ENCODE assay signal across 7 cellular contexts in genomic region chr3:128825117-128825516, GRCh38. TPM values are rescaled to one million over a fixed set of nuclear protein-coding genes. Genes with fewer than 3 reads are reported as not detected.
DNase-seq lines count a peak whose midpoint lies in the region; ATAC-seq and TF ChIP-seq lines count a peak whose summit lies in the region.
"Not testable (repeated sequence)": the region's sequence is repeated elsewhere in the genome, so short reads cannot be mapped to it uniquely, and the experiment has no call there.

No MANE protein-coding gene starts in this region.

- POLR2A ChIA-PET in activated CD8-positive, alpha-beta T cell treated with anti-CD3 and anti-CD28 coated beads for 36 hours (lab: Charles Lee), result not testable (repeated sequence)

- ATAC-seq in activated CD8-positive, alpha-beta T cell treated with anti-CD3 and anti-CD28 coated beads for 36 hours; stimulated activated effector memory CD8-positive, alpha-beta T cell treated with anti-CD3 and anti-CD28 coated beads, Interleukin-12 subunit alpha, Interleukin-12 subunit beta, amount 100 ng/mL, for 72 hours: not testable (repeated sequence)
- ATAC-seq in left lobe of liver, result peak; percentile 58

- H3K4me3 Mint-ChIP-seq in IgD-negative memory B cell; activated CD8-positive, alpha-beta T cell treated with anti-CD3 and anti-CD28 coated beads for 36 hours; activated naive CD4-positive, alpha-beta T cell treated with anti-CD3 and anti-CD28 coated beads, Interleukin-2, amount 10 ng/mL, durations not matched to agents 7 days and 5 days; neural progenitor cell; stimulated activated effector memory CD8-positive, alpha-beta T cell treated with anti-CD3 and anti-CD28 coated beads, Interleukin-12 subunit alpha, Interleukin-12 subunit beta, amount 100 ng/mL, for 72 hours: not testable (repeated sequence)

- not testable (repeated sequence) for H3K9ac ChIP-seq in neural progenitor cell

- not testable (repeated sequence) for H3F3A ChIP-seq in neural progenitor cell (ENCODE audit: low read depth)

- not testable (repeated sequence) for H3K36me3 Mint-ChIP-seq in IgD-negative memory B cell; activated CD8-positive, alpha-beta T cell treated with anti-CD3 and anti-CD28 coated beads for 36 hours (ENCODE audit: low read depth); activated naive CD4-positive, alpha-beta T cell treated with anti-CD3 and anti-CD28 coated beads, Interleukin-2, amount 10 ng/mL, durations not matched to agents 7 days and 5 days; neural progenitor cell
- peaks cover 21% of the 10 kb centered on the region for H3K36me3 Mint-ChIP-seq in stimulated activated effector memory CD8-positive, alpha-beta T cell treated with anti-CD3 and anti-CD28 coated beads, Interleukin-12 subunit alpha, Interleukin-12 subunit beta, amount 100 ng/mL, for 72 hours

- H3K4me1 ChIP-seq in neural progenitor cell, result not testable (repeated sequence)

- not testable (repeated sequence) for H3K4me2 ChIP-seq in neural progenitor cell

- not testable (repeated sequence) for H2AFZ ChIP-seq in neural progenitor cell (replicated peaks)

- not testable (repeated sequence) for H4K20me1 ChIP-seq in neural progenitor cell (ENCODE audit: low read depth)

- not testable (repeated sequence) for H3K9me3 ChIP-seq in neural progenitor cell (ENCODE audit: low read depth)

- TF ChIP-seq CTCF in activated CD8-positive, alpha-beta T cell treated with anti-CD3 and anti-CD28 coated beads for 36 hours (IDR thresholded peaks at IDR 0.05); neural progenitor cell (IDR thresholded peaks at IDR 0.05): not testable (repeated sequence)

- CTCF ChIA-PET in activated CD8-positive, alpha-beta T cell treated with anti-CD3 and anti-CD28 coated beads for 36 hours (lab: Charles Lee); activated naive CD4-positive, alpha-beta T cell treated with anti-CD3 and anti-CD28 coated beads, Interleukin-2, amount 10 ng/mL, durations not matched to agents 7 days and 5 days (lab: Charles Lee): not testable (repeated sequence)

- not testable (repeated sequence) for H3K36me3 ChIP-seq in neural progenitor cell

- not testable (repeated sequence) for H3K4me3 ChIP-seq in neural progenitor cell

- DNase-seq in activated CD8-positive, alpha-beta T cell treated with anti-CD3 and anti-CD28 coated beads for 36 hours; activated naive CD4-positive, alpha-beta T cell treated with anti-CD3 and anti-CD28 coated beads, Interleukin-2, amount 10 ng/mL, durations not matched to agents 7 days and 5 days; neural progenitor cell (ENCODE audit: low spot score); stimulated activated effector memory CD8-positive, alpha-beta T cell treated with anti-CD3 and anti-CD28 coated beads, Interleukin-12 subunit alpha, Interleukin-12 subunit beta, amount 100 ng/mL, for 72 hours (ENCODE audit: low spot score in 2 of 2): not testable (repeated sequence)
- peak; percentile 88 for DNase-seq in left lobe of liver (ENCODE audit: low spot score)
- DNase-seq in myocyte (ENCODE audit: low read depth), result peak; percentile 63

- H3K79me2 ChIP-seq in neural progenitor cell (ENCODE audit: low read depth), result not testable (repeated sequence)

- not testable (repeated sequence) for H3K9me3 Mint-ChIP-seq in IgD-negative memory B cell; activated CD8-positive, alpha-beta T cell treated with anti-CD3 and anti-CD28 coated beads for 36 hours; activated naive CD4-positive, alpha-beta T cell treated with anti-CD3 and anti-CD28 coated beads, Interleukin-2, amount 10 ng/mL, durations not matched to agents 7 days and 5 days; neural progenitor cell; stimulated activated effector memory CD8-positive, alpha-beta T cell treated with anti-CD3 and anti-CD28 coated beads, Interleukin-12 subunit alpha, Interleukin-12 subunit beta, amount 100 ng/mL, for 72 hours

- intact Hi-C loops in activated CD8-positive, alpha-beta T cell treated with anti-CD3 and anti-CD28 coated beads for 36 hours (cut with micrococcal nuclease), result not testable (repeated sequence)

- H3K27ac Mint-ChIP-seq in IgD-negative memory B cell (peak overlapping the region in 2 of 3 donors; percentile 31 to 82), neural progenitor cell (peak overlapping the region; percentile 72)
- peak overlapping the region; percentile 20 for H3K27ac Mint-ChIP-seq in activated CD8-positive, alpha-beta T cell treated with anti-CD3 and anti-CD28 coated beads for 36 hours
- H3K27ac Mint-ChIP-seq in activated naive CD4-positive, alpha-beta T cell treated with anti-CD3 and anti-CD28 coated beads, Interleukin-2, amount 10 ng/mL, durations not matched to agents 7 days and 5 days, result peak overlapping the region; percentile 22
- H3K27ac Mint-ChIP-seq in stimulated activated effector memory CD8-positive, alpha-beta T cell treated with anti-CD3 and anti-CD28 coated beads, Interleukin-12 subunit alpha, Interleukin-12 subunit beta, amount 100 ng/mL, for 72 hours, result peak overlapping the region; percentile 76

- not testable (repeated sequence) for H3K27me3 ChIP-seq in neural progenitor cell

- not testable (repeated sequence) for H3K27me3 Mint-ChIP-seq in IgD-negative memory B cell; activated CD8-positive, alpha-beta T cell treated with anti-CD3 and anti-CD28 coated beads for 36 hours; activated naive CD4-positive, alpha-beta T cell treated with anti-CD3 and anti-CD28 coated beads, Interleukin-2, amount 10 ng/mL, durations not matched to agents 7 days and 5 days; neural progenitor cell (ENCODE audit: insufficient read depth, low read depth)

- not testable (repeated sequence) for H3K27ac ChIP-seq in neural progenitor cell

- not testable (repeated sequence) for H3K4me1 Mint-ChIP-seq in IgD-negative memory B cell; activated CD8-positive, alpha-beta T cell treated with anti-CD3 and anti-CD28 coated beads for 36 hours (ENCODE audit: low read depth); activated naive CD4-positive, alpha-beta T cell treated with anti-CD3 and anti-CD28 coated beads, Interleukin-2, amount 10 ng/mL, durations not matched to agents 7 days and 5 days; neural progenitor cell; stimulated activated effector memory CD8-positive, alpha-beta T cell treated with anti-CD3 and anti-CD28 coated beads, Interleukin-12 subunit alpha, Interleukin-12 subunit beta, amount 100 ng/mL, for 72 hours

RNA-seq across cellular contexts. Expression of gene ACAD9, which starts 54.3 kb away (rescaled TPM):
- polyA plus RNA-seq in IgD-negative memory B cell, result 14.2 TPM
- total RNA-seq in activated CD8-positive, alpha-beta T cell treated with anti-CD3 and anti-CD28 coated beads for 36 hours, result 10 to 100 TPM; 50.1 to 50.5 TPM
- total RNA-seq in left lobe of liver, result 30.7 TPM
- total RNA-seq in myocyte, result 38.1 and 42.3 TPM in 2 replicates
- polyA plus RNA-seq in myocyte (2012), result 36.4 TPM
- 25.0 and 35.7 TPM in 2 replicates for total RNA-seq in neural progenitor cell (ENCODE audit: low replicate concordance)

Comparison
In these comparisons a context has a peak if more than half of its experiments do, and no peak if none do; other contexts are left out.
1. H3K27ac Mint-ChIP-seq: peak in every context shown above with its lines; median percentile 76 in stimulated activated effector memory CD8-positive, alpha-beta T cell treated with anti-CD3 and anti-CD28 coated beads, Interleukin-12 subunit alpha, Interleukin-12 subunit beta, amount 100 ng/mL, for 72 hours; 72 in neural progenitor cell; 56 in IgD-negative memory B cell; 22 in activated naive CD4-positive, alpha-beta T cell treated with anti-CD3 and anti-CD28 coated beads, Interleukin-2, amount 10 ng/mL, durations not matched to agents 7 days and 5 days; 20 in activated CD8-positive, alpha-beta T cell treated with anti-CD3 and anti-CD28 coated beads for 36 hours.